27 cellular contexts compared by ENCODE assay signal in the genomic region with DNA sequence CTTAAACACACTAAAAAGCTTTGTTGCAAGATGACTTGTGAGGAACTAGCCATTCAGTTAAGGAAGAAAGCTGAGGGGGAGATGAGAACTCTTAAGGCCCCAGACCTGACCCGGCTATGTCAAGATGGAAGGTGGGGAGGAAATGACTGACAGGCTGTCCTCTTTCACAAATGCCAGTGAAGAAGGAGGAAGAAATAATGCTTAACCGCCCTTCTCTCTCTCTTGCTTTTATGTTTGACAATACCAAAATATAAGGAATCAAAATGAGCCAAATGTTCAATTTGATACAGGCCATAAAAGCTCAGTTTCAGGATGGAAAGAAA.
A peak's percentile ranks its signal among the peaks of the same experiment; 100 is the strongest.
DNase-seq lines count a peak whose midpoint lies in the region; ATAC-seq and TF ChIP-seq lines count a peak whose summit lies in the region.
"Had no signal": no experiment of that assay in that cellular context is flagged by ENCODE, and none has a peak within 500 bp of the region (broad histone marks: within the 10 kb centered on the region; RNA-seq: fewer than 3 reads in every experiment).

No MANE protein-coding gene starts in this region.

- H3K36me3 ChIP-seq in left ventricle myocardium inferior, result peaks cover 38% of the 10 kb centered on the region
- H3K36me3 ChIP-seq in thymus (ENCODE audit: control insufficient read depth, insufficient read depth), result peaks cover 31% of the 10 kb centered on the region

- DNase-seq in T-helper 1 cell (no peak), left ventricle myocardium inferior (no peak), Right ventricle myocardium inferior (ENCODE audit: missing footprints) (no peak), endothelial cell (ENCODE audit: low spot score) (no peak), C1 segment of cervical spinal cord (lab: John Stamatoyannopoulos, UW) (no peak), T-helper 9 cell (no peak)
- DNase-seq: activated B cell treated with CpG ODN at 0.5 μM for 24 hours; activated effector memory CD4-positive, alpha-beta T cell treated with Interleukin-2 at 50 U/mL for 16 hours; CD8-positive, alpha-beta T cell; DMS53; GF-D8; HCEC 1CT; KBM-7; mucosa of descending colon; NCI-H1694; NCI-H2171 treated with DMSO at 0.1 percent for 48 hours; NCI-H69; SK-N-SH; stimulated activated CD4-positive, alpha-beta T cell treated with anti-CD3 and anti-CD28 coated beads, Interleukin-2, amount 100 ng/mL, for 48 hours; stimulated activated naive CD4-positive, alpha-beta T cell; T1000 had no signal

- ATAC-seq in Right ventricle myocardium inferior, result no peak
- ATAC-seq: CD8-positive, alpha-beta T cell had no signal

- intact Hi-C loops in left ventricle myocardium inferior (cut with micrococcal nuclease) (no loop called here), Right ventricle myocardium inferior (cut with DNase I) (no loop called here)

- H3K9me3 ChIP-seq in left ventricle myocardium inferior (replicated peaks) (no peaks in the 10 kb centered on the region), thymus (ENCODE audit: control insufficient read depth) (no peaks in the 10 kb centered on the region)
- H3K9me3 ChIP-seq: mucosa of descending colon, prostate gland, SK-N-SH, tibial nerve had no signal

- TF ChIP-seq CTCF in left ventricle myocardium inferior (IDR thresholded peaks at IDR 0.05; ENCODE audit: borderline replicate concordance) (no peak), endothelial cell (IDR thresholded peaks at IDR 0.05; ENCODE audit: unreplicated experiment) (no peak)

- H3K36me3 Mint-ChIP-seq in T-helper 1 cell treated with Interleukin-12 subunit alpha and Interleukin-12 subunit beta and Interleukin-4 antibody, amounts not matched to agents 30 μg/mL and 1 μg/mL, for 36 hours (ENCODE audit: low read depth), result peaks cover 32% of the 10 kb centered on the region
- H3K36me3 Mint-ChIP-seq in endothelial cell (ENCODE audit: low read depth, unreplicated experiment), result peaks cover 4% of the 10 kb centered on the region

- H3K27me3 Mint-ChIP-seq in T-helper 1 cell treated with Interleukin-12 subunit alpha and Interleukin-12 subunit beta and Interleukin-4 antibody, amounts not matched to agents 30 μg/mL and 1 μg/mL, for 36 hours (ENCODE audit: low read depth), result no peaks in the 10 kb centered on the region
- no peaks in the 10 kb centered on the region for H3K27me3 Mint-ChIP-seq in endothelial cell (ENCODE audit: unreplicated experiment)
- H3K27me3 Mint-ChIP-seq: activated B cell treated with CpG ODN at 0.5 μM for 24 hours had no signal

- H3K27ac ChIP-seq in left ventricle myocardium inferior (replicated peaks), result peak overlapping the region; percentile 76
- H3K27ac ChIP-seq in thymus (ENCODE audit: low read depth), result peak overlapping the region; percentile 31
- H3K27ac ChIP-seq: 22Rv1, prostate gland, tibial nerve had no signal

- H3K4me1 Mint-ChIP-seq in T-helper 1 cell treated with Interleukin-12 subunit alpha and Interleukin-12 subunit beta and Interleukin-4 antibody, amounts not matched to agents 30 μg/mL and 1 μg/mL, for 36 hours (ENCODE audit: low read depth), result peaks cover 26% of the 10 kb centered on the region
- peaks cover 22% of the 10 kb centered on the region for H3K4me1 Mint-ChIP-seq in endothelial cell (ENCODE audit: unreplicated experiment)
- H3K4me1 Mint-ChIP-seq: activated B cell treated with CpG ODN at 0.5 μM for 24 hours had no signal

- no peak overlapping the region for H3K4me3 Mint-ChIP-seq in T-helper 1 cell treated with Interleukin-12 subunit alpha and Interleukin-12 subunit beta and Interleukin-4 antibody, amounts not matched to agents 30 μg/mL and 1 μg/mL, for 36 hours
- no peak overlapping the region for H3K4me3 Mint-ChIP-seq in endothelial cell (ENCODE audit: unreplicated experiment)
- H3K4me3 Mint-ChIP-seq: activated B cell treated with CpG ODN at 0.5 μM for 24 hours; CD8-positive, alpha-beta T cell had no signal

- peak overlapping the region; percentile 61 for H3K27ac Mint-ChIP-seq in T-helper 1 cell treated with Interleukin-12 subunit alpha and Interleukin-12 subunit beta and Interleukin-4 antibody, amounts not matched to agents 30 μg/mL and 1 μg/mL, for 36 hours
- peak overlapping the region; percentile 2 for H3K27ac Mint-ChIP-seq in endothelial cell (ENCODE audit: unreplicated experiment)
- H3K27ac Mint-ChIP-seq: activated B cell treated with CpG ODN at 0.5 μM for 24 hours; CD8-positive, alpha-beta T cell had no signal

- 93% methylated on average over 2 of the region's 2 CpGs for WGBS in thymus

- H3K9me3 Mint-ChIP-seq in T-helper 1 cell treated with Interleukin-12 subunit alpha and Interleukin-12 subunit beta and Interleukin-4 antibody, amounts not matched to agents 30 μg/mL and 1 μg/mL, for 36 hours, result no peaks in the 10 kb centered on the region
- no peaks in the 10 kb centered on the region for H3K9me3 Mint-ChIP-seq in endothelial cell (ENCODE audit: unreplicated experiment)
- H3K9me3 Mint-ChIP-seq: activated B cell treated with CpG ODN at 0.5 μM for 24 hours; CD8-positive, alpha-beta T cell had no signal

- no peaks in the 10 kb centered on the region for H3K27me3 ChIP-seq in left ventricle myocardium inferior (ENCODE audit: low read depth)
- H3K27me3 ChIP-seq in thymus (ENCODE audit: control insufficient read depth, insufficient read depth), result no peaks in the 10 kb centered on the region
- H3K27me3 ChIP-seq: tibial nerve had no signal

- H3K4me1 ChIP-seq in left ventricle myocardium inferior (peaks cover 30% of the 10 kb centered on the region), thymus (ENCODE audit: control insufficient read depth, insufficient read depth, low read length) (peaks cover 13% of the 10 kb centered on the region)
- H3K4me1 ChIP-seq: prostate gland, tibial nerve had no signal

- no peak overlapping the region for H3K4me3 ChIP-seq in left ventricle myocardium inferior
- no peak overlapping the region for H3K4me3 ChIP-seq in thymus (ENCODE audit: low read length)
- H3K4me3 ChIP-seq: mucosa of descending colon, prostate gland, skin epidermis, tibial nerve had no signal
